ENCODE assay signal across 1 cellular context in genomic region chr18:28124239-28125029, GRCh38.
TF ChIP-seq lines count a peak whose summit lies in the region.

No MANE protein-coding gene starts in this region.

TF ChIP-seq in SK-N-SH, 30 proteins besides CTCF, POLR2A, EP300 and RAD21 (continued from another document):
- TF ChIP-seq, protein P1, sequence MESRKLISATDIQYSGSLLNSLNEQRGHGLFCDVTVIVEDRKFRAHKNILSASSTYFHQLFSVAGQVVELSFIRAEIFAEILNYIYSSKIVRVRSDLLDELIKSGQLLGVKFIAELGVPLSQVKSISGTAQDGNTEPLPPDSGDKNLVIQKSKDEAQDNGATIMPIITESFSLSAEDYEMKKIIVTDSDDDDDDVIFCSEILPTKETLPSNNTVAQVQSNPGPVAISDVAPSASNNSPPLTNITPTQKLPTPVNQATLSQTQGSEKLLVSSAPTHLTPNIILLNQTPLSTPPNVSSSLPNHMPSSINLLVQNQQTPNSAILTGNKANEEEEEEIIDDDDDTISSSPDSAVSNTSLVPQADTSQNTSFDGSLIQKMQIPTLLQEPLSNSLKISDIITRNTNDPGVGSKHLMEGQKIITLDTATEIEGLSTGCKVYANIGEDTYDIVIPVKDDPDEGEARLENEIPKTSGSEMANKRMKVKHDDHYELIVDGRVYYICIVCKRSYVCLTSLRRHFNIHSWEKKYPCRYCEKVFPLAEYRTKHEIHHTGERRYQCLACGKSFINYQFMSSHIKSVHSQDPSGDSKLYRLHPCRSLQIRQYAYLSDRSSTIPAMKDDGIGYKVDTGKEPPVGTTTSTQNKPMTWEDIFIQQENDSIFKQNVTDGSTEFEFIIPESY (IDR thresholded peaks at IDR 0.05; ENCODE audit: borderline replicate concordance, low read depth), result no peak
- TF ChIP-seq NFIC (IDR thresholded peaks at IDR 0.05; ENCODE audit: borderline replicate concordance) (no peak), FOSL2 (IDR thresholded peaks at IDR 0.05; ENCODE audit: borderline replicate concordance, low read depth) (no peak), FOXM1 (IDR thresholded peaks at IDR 0.05; ENCODE audit: low read depth) (no peak), POLR2AphosphoS5 (IDR thresholded peaks at IDR 0.05; ENCODE audit: low read depth, low read length) (no peak), PBX3 (IDR thresholded peaks at IDR 0.05) (no peak)
- TF ChIP-seq, protein P2, sequence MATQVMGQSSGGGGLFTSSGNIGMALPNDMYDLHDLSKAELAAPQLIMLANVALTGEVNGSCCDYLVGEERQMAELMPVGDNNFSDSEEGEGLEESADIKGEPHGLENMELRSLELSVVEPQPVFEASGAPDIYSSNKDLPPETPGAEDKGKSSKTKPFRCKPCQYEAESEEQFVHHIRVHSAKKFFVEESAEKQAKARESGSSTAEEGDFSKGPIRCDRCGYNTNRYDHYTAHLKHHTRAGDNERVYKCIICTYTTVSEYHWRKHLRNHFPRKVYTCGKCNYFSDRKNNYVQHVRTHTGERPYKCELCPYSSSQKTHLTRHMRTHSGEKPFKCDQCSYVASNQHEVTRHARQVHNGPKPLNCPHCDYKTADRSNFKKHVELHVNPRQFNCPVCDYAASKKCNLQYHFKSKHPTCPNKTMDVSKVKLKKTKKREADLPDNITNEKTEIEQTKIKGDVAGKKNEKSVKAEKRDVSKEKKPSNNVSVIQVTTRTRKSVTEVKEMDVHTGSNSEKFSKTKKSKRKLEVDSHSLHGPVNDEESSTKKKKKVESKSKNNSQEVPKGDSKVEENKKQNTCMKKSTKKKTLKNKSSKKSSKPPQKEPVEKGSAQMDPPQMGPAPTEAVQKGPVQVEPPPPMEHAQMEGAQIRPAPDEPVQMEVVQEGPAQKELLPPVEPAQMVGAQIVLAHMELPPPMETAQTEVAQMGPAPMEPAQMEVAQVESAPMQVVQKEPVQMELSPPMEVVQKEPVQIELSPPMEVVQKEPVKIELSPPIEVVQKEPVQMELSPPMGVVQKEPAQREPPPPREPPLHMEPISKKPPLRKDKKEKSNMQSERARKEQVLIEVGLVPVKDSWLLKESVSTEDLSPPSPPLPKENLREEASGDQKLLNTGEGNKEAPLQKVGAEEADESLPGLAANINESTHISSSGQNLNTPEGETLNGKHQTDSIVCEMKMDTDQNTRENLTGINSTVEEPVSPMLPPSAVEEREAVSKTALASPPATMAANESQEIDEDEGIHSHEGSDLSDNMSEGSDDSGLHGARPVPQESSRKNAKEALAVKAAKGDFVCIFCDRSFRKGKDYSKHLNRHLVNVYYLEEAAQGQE (IDR thresholded peaks at IDR 0.05; ENCODE audit: low read depth, low read length), result no peak
